1 cellular context compared by ENCODE assay signal in the genomic region with DNA sequence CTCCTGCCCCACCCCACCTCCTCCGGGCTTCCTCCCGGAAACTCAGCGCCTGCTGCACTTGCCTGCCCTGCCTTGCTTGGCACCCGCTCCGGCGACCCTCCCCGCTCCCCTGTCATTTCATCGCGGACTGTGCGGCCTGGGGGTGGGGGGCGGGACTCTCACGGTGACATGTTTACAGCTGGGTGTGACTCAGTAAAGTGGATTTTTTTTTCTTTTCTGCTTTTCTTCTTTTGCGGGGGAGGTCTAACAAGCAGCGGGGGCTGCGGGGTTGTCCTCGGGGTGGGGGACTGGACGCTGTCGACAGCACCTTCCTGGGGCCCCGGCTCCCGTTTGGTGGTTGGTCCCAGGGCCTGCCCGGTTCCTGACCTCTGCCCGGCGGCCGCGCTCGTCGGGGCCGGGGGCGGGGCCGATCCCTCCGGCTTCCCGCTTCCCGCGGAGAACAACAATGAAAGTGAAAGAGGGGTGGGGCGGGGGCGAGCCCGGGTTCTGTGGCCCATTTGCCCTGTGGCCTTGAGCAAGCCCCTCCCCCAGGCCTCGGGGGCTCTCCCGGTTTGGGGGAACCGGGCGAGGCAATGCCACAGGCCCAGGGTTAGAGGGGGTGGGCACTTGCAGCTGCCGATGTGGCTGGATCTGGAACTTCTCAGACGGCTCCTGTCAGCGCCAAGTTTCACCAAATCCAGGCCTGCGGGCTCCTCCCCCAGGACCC.
A peak's percentile ranks its signal among the peaks of the same experiment; 100 is the strongest.
TF ChIP-seq lines count a peak whose summit lies in the region.

No MANE protein-coding gene starts in this region.

TF ChIP-seq in HepG2, 621 proteins besides CTCF, POLR2A, EP300 and RAD21 (continued from another document):
- TF ChIP-seq, protein P1, sequence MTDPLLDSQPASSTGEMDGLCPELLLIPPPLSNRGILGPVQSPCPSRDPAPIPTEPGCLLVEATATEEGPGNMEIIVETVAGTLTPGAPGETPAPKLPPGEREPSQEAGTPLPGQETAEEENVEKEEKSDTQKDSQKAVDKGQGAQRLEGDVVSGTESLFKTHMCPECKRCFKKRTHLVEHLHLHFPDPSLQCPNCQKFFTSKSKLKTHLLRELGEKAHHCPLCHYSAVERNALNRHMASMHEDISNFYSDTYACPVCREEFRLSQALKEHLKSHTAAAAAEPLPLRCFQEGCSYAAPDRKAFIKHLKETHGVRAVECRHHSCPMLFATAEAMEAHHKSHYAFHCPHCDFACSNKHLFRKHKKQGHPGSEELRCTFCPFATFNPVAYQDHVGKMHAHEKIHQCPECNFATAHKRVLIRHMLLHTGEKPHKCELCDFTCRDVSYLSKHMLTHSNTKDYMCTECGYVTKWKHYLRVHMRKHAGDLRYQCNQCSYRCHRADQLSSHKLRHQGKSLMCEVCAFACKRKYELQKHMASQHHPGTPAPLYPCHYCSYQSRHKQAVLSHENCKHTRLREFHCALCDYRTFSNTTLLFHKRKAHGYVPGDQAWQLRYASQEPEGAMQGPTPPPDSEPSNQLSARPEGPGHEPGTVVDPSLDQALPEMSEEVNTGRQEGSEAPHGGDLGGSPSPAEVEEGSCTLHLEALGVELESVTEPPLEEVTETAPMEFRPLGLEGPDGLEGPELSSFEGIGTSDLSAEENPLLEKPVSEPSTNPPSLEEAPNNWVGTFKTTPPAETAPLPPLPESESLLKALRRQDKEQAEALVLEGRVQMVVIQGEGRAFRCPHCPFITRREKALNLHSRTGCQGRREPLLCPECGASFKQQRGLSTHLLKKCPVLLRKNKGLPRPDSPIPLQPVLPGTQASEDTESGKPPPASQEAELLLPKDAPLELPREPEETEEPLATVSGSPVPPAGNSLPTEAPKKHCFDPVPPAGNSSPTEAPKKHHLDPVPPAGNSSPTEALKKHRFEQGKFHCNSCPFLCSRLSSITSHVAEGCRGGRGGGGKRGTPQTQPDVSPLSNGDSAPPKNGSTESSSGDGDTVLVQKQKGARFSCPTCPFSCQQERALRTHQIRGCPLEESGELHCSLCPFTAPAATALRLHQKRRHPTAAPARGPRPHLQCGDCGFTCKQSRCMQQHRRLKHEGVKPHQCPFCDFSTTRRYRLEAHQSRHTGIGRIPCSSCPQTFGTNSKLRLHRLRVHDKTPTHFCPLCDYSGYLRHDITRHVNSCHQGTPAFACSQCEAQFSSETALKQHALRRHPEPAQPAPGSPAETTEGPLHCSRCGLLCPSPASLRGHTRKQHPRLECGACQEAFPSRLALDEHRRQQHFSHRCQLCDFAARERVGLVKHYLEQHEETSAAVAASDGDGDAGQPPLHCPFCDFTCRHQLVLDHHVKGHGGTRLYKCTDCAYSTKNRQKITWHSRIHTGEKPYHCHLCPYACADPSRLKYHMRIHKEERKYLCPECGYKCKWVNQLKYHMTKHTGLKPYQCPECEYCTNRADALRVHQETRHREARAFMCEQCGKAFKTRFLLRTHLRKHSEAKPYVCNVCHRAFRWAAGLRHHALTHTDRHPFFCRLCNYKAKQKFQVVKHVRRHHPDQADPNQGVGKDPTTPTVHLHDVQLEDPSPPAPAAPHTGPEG (CRISPR knock-in tag; IDR thresholded peaks at IDR 0.05) = 0 out of 2 replicates have a peak, but pooled peaks have one; percentile 33
- TF ChIP-seq IRF2 (CRISPR knock-in tag; IDR thresholded peaks at IDR 0.05) = 0 out of 2 replicates have a peak, but pooled peaks have one; percentile 38
- TF ChIP-seq EZH2 (conservative IDR thresholded peaks at IDR 0.05; ENCODE audit: low read depth, low read length) = no peak
- TF ChIP-seq, protein P2, sequence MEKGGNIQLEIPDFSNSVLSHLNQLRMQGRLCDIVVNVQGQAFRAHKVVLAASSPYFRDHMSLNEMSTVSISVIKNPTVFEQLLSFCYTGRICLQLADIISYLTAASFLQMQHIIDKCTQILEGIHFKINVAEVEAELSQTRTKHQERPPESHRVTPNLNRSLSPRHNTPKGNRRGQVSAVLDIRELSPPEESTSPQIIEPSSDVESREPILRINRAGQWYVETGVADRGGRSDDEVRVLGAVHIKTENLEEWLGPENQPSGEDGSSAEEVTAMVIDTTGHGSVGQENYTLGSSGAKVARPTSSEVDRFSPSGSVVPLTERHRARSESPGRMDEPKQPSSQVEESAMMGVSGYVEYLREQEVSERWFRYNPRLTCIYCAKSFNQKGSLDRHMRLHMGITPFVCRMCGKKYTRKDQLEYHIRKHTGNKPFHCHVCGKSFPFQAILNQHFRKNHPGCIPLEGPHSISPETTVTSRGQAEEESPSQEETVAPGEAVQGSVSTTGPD (CRISPR knock-in tag; IDR thresholded peaks at IDR 0.05) = peak; percentile 69; the same call in 1 of the 2 replicates
- no peak for TF ChIP-seq DNMT1 (CRISPR knock-in tag; IDR thresholded peaks at IDR 0.05)
- TF ChIP-seq TOPORS (CRISPR knock-in tag; IDR thresholded peaks at IDR 0.05) = peak; percentile 43; the same call in 1 of the 2 replicates
- TF ChIP-seq ERF (CRISPR knock-in tag; IDR thresholded peaks at IDR 0.05) = peak; percentile 43; the same call in 1 of the 2 replicates
- TF ChIP-seq FOXP4 (CRISPR knock-in tag; IDR thresholded peaks at IDR 0.05) = 0 out of 2 replicates have a peak, but pooled peaks have one; percentile 22
- no peak for TF ChIP-seq KLF6 (CRISPR knock-in tag; IDR thresholded peaks at IDR 0.05)
- 0 out of 2 replicates have a peak, but pooled peaks have one; percentile 18 for TF ChIP-seq ZNF317 (CRISPR knock-in tag; IDR thresholded peaks at IDR 0.05)
- peak; percentile 43; the same call in 1 of the 2 replicates for TF ChIP-seq NCOA2 (CRISPR knock-in tag; IDR thresholded peaks at IDR 0.05)
- TF ChIP-seq SAP130 (CRISPR knock-in tag; IDR thresholded peaks at IDR 0.05; ENCODE audit: low read depth) = peak; percentile 90
- TF ChIP-seq, protein P3, sequence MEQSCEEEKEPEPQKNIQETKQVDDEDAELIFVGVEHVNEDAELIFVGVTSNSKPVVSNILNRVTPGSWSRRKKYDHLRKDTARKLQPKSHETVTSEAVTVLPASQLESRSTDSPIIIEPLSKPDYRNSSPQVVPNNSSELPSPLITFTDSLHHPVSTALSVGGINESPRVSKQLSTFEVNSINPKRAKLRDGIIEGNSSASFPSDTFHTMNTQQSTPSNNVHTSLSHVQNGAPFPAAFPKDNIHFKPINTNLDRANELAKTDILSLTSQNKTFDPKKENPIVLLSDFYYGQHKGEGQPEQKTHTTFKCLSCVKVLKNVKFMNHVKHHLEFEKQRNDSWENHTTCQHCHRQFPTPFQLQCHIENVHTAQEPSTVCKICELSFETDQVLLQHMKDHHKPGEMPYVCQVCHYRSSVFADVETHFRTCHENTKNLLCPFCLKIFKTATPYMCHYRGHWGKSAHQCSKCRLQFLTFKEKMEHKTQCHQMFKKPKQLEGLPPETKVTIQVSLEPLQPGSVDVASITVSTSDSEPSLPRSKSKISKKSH (CRISPR knock-in tag; IDR thresholded peaks at IDR 0.05; ENCODE audit: borderline replicate concordance) = 0 out of 2 replicates have a peak, but pooled peaks have one; percentile 31
- TF ChIP-seq, protein P4, sequence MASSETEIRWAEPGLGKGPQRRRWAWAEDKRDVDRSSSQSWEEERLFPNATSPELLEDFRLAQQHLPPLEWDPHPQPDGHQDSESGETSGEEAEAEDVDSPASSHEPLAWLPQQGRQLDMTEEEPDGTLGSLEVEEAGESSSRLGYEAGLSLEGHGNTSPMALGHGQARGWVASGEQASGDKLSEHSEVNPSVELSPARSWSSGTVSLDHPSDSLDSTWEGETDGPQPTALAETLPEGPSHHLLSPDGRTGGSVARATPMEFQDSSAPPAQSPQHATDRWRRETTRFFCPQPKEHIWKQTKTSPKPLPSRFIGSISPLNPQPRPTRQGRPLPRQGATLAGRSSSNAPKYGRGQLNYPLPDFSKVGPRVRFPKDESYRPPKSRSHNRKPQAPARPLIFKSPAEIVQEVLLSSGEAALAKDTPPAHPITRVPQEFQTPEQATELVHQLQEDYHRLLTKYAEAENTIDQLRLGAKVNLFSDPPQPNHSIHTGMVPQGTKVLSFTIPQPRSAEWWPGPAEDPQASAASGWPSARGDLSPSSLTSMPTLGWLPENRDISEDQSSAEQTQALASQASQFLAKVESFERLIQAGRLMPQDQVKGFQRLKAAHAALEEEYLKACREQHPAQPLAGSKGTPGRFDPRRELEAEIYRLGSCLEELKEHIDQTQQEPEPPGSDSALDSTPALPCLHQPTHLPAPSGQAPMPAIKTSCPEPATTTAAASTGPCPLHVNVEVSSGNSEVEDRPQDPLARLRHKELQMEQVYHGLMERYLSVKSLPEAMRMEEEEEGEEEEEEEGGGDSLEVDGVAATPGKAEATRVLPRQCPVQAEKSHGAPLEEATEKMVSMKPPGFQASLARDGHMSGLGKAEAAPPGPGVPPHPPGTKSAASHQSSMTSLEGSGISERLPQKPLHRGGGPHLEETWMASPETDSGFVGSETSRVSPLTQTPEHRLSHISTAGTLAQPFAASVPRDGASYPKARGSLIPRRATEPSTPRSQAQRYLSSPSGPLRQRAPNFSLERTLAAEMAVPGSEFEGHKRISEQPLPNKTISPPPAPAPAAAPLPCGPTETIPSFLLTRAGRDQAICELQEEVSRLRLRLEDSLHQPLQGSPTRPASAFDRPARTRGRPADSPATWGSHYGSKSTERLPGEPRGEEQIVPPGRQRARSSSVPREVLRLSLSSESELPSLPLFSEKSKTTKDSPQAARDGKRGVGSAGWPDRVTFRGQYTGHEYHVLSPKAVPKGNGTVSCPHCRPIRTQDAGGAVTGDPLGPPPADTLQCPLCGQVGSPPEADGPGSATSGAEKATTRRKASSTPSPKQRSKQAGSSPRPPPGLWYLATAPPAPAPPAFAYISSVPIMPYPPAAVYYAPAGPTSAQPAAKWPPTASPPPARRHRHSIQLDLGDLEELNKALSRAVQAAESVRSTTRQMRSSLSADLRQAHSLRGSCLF (CRISPR knock-in tag; IDR thresholded peaks at IDR 0.05; ENCODE audit: borderline replicate concordance) = 0 out of 2 replicates have a peak, but pooled peaks have one; percentile 10
- peak; percentile 69; the same call in 1 of the 2 replicates for TF ChIP-seq KLF12 (CRISPR knock-in tag; IDR thresholded peaks at IDR 0.05; ENCODE audit: borderline replicate concordance)
- TF ChIP-seq ZNF451 (CRISPR knock-in tag; IDR thresholded peaks at IDR 0.05) = 0 out of 2 replicates have a peak, but pooled peaks have one; percentile 38
- 0 out of 2 replicates have a peak, but pooled peaks have one; percentile 21 for TF ChIP-seq THAP11 (CRISPR knock-in tag; IDR thresholded peaks at IDR 0.05)
- TF ChIP-seq KMT2A (CRISPR knock-in tag; IDR thresholded peaks at IDR 0.05) = 0 out of 2 replicates have a peak, but pooled peaks have one; percentile 46
- TF ChIP-seq AKAP8 (CRISPR knock-in tag; IDR thresholded peaks at IDR 0.05) = peak; percentile 74; the same call in 1 of the 2 replicates
- TF ChIP-seq SOX13 (IDR thresholded peaks at IDR 0.05) = no peak
- TF ChIP-seq SOX13 (CRISPR knock-in tag; conservative IDR thresholded peaks at IDR 0.05 in 1 of 2, IDR thresholded peaks at IDR 0.05 in 1 of 2) = peak in 1 of 2 experiments; percentile 87; a peak in 2 of 4 replicates
- TF ChIP-seq POLR2G (IDR thresholded peaks at IDR 0.05; ENCODE audit: low read depth, low read length) = peak; percentile 79
- no peak for TF ChIP-seq MXI1 (IDR thresholded peaks at IDR 0.05; ENCODE audit: borderline replicate concordance, low read depth, low read length)
- TF ChIP-seq PHF21A (CRISPR knock-in tag; IDR thresholded peaks at IDR 0.05) = peak; percentile 58
- no peak for TF ChIP-seq CBFB (CRISPR knock-in tag; IDR thresholded peaks at IDR 0.05)
